21 cellular contexts compared by ENCODE assay signal in genomic region chr12:4766445-4766844, GRCh38. TPM values are rescaled to one million over a fixed set of nuclear protein-coding genes. Genes with fewer than 3 reads are reported as not detected.
"Had no signal": no experiment of that assay in that cellular context is flagged by ENCODE, and none has a peak within 500 bp of the region (broad histone marks: within the 10 kb centered on the region; RNA-seq: fewer than 3 reads in every experiment).

No MANE protein-coding gene starts in this region.

- H3K27ac ChIP-seq: SJSA1, SK-N-MC had no signal

- H3K4me1 ChIP-seq: SJSA1 had no signal

- H3K4me3 ChIP-seq: SJSA1, SK-N-MC had no signal

- DNase-seq: KBM-7, MV-4-11, NCI-H1048, NCI-H1105, NCI-H1417, NCI-H146, NCI-H1694 treated with DMSO at 0.1 percent for 48 hours, NCI-H1930, NCI-H2081, NCI-H2107, NCI-H2227 treated with DMSO at 0.1 percent for 48 hours, NCI-H510A, NCI-H524 treated with DMSO at 0.1 percent for 48 hours, NCI-H69, NCI-H774, RPMI8226, SHP77 treated with DMSO at 0.1 percent for 48 hours had no signal

- H3K36me3 ChIP-seq: SJSA1 had no signal

- H3K9me3 ChIP-seq: SJSA1 had no signal

RNA-seq across cellular contexts. Expression of gene GALNT8, which starts 46.2 kb away (rescaled TPM):
- total RNA-seq: LHCN-M2, MCF 10A, SJSA1 had no signal
